ENCODE assay signal across 9 cellular contexts in the genomic region with DNA sequence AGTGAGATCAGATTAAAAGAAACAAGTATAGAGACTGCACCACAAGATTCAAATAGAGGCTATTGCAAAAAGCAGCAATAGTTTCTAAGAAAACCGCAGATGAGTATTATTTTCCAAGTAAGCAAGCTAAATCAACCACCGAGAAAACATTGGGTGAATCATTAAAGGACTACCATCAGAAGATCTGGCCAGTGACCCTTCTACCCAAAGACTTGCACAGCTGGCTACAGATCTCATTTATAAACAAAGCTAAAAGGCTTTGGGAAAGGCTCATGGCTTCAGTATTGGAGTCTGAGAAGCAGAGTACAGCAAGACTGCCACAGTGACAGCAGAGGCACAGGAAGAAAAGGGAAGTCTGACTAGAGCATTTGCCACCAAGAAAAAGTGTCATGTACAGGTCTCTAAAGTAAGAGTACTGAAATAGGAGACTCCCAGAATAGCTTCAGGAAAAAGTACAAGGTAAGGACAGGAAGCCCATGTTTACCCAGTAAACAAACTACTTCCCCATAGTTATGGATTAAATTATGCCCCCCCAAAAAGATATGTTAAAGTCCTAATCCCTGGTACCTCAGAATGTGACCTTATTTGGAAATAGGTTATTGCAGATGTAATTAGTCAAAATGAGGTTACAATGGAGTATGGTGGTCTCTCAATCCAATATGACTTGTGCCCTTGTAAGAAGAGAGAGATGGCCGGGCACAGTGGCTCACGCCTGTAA. TPM values are rescaled to one million over a fixed set of nuclear protein-coding genes. Genes with fewer than 3 reads are reported as not detected.
A peak's percentile ranks its signal among the peaks of the same experiment; 100 is the strongest.
DNase-seq lines count a peak whose midpoint lies in the region; ATAC-seq and TF ChIP-seq lines count a peak whose summit lies in the region.
"Had no signal": no experiment of that assay in that cellular context is flagged by ENCODE, and none has a peak within 500 bp of the region (broad histone marks: within the 10 kb centered on the region; RNA-seq: fewer than 3 reads in every experiment).

No MANE protein-coding gene starts in this region.

- CTCF ChIA-PET in Calu3 (lab: Charles Lee), result interaction anchor here (1.6 kb wide), 1 partner anchor 39 kb away, joined by 6 read pairs; a partner anchor contains a TSS

- TF ChIP-seq POLR2A in breast epithelium (IDR thresholded peaks at IDR 0.05), result no peak

- BruUV-seq in Calu3 (replicated peaks; lab: Mats Ljungman, UMichigan), result no TSS peak

- peaks cover 29% of the 10 kb centered on the region for H3K4me1 Mint-ChIP-seq in Calu3 (ENCODE audit: low read depth, unreplicated experiment)
- H3K4me1 Mint-ChIP-seq in endodermal cell, result no peaks in the 10 kb centered on the region

- H3K4me3 ChIP-seq in adipocyte (ENCODE audit: low read length), result no peak overlapping the region
- H3K4me3 ChIP-seq in breast epithelium, result no peak overlapping the region
- H3K4me3 ChIP-seq in endodermal cell (ENCODE audit: low read length), result no peak overlapping the region
- H3K4me3 ChIP-seq: K562 had no signal

- H3K27me3 Mint-ChIP-seq in Calu3 (ENCODE audit: unreplicated experiment) (no peaks in the 10 kb centered on the region), endodermal cell (ENCODE audit: insufficient read depth) (no peaks in the 10 kb centered on the region)

- H3K27me3 ChIP-seq in adipocyte (replicated peaks; ENCODE audit: control insufficient read depth, insufficient read depth, low read length) (no peaks in the 10 kb centered on the region), breast epithelium (no peaks in the 10 kb centered on the region), endodermal cell (ENCODE audit: control insufficient read depth, insufficient read depth, low read length, poor library complexity, severe bottlenecking) (no peaks in the 10 kb centered on the region)

- H3K36me3 ChIP-seq in adipocyte (ENCODE audit: control insufficient read depth, insufficient read depth, low read length, severe bottlenecking), result no peaks in the 10 kb centered on the region
- no peaks in the 10 kb centered on the region for H3K36me3 ChIP-seq in breast epithelium
- no peaks in the 10 kb centered on the region for H3K36me3 ChIP-seq in endodermal cell (ENCODE audit: control insufficient read depth, insufficient read depth, low read length)

- H3K4me1 ChIP-seq in adipocyte (ENCODE audit: control insufficient read depth, insufficient read depth, low read length) (peaks cover 2% of the 10 kb centered on the region), breast epithelium (no peaks in the 10 kb centered on the region), endodermal cell (ENCODE audit: control insufficient read depth, insufficient read depth, low read length) (no peaks in the 10 kb centered on the region)

- DNase-seq in Calu3 (no peak), adipocyte (ENCODE audit: low read depth) (peak; percentile 14), breast epithelium (ENCODE audit: low spot score in 2 of 2) (no peak), endodermal cell (no peak), foreskin melanocyte (no peak)
- no peak for DNase-seq in stimulated activated CD4-positive, alpha-beta T cell treated with anti-CD3 and anti-CD28 coated beads, Interleukin-4, amount 100 ng/mL, for 24 hours

- H3K9ac ChIP-seq in adipocyte (ENCODE audit: low read length) (no peak overlapping the region), endodermal cell (ENCODE audit: extremely low read depth, low read length, poor library complexity, severe bottlenecking) (no peak overlapping the region)

- peaks cover 8% of the 10 kb centered on the region for H3K9me3 ChIP-seq in adipocyte (ENCODE audit: control insufficient read depth, low read length)
- no peaks in the 10 kb centered on the region for H3K9me3 ChIP-seq in breast epithelium
- peaks cover 13% of the 10 kb centered on the region for H3K9me3 ChIP-seq in endodermal cell (ENCODE audit: control insufficient read depth, low read length)

- TF ChIP-seq CTCF in Calu3 (IDR thresholded peaks at IDR 0.05; ENCODE audit: unreplicated experiment) (no peak), breast epithelium (IDR thresholded peaks at IDR 0.05) (no peak), endodermal cell (conservative IDR thresholded peaks at IDR 0.05) (no peak)

- H3K27ac ChIP-seq in breast epithelium, result no peak overlapping the region
- H3K27ac ChIP-seq in endodermal cell (ENCODE audit: low read depth, low read length), result no peak overlapping the region

- H3K4me3 Mint-ChIP-seq in Calu3 (ENCODE audit: low read depth, unreplicated experiment) (peak overlapping the region; percentile 44), endodermal cell (no peak overlapping the region)

- H3K9me3 Mint-ChIP-seq in Calu3 (ENCODE audit: low read depth, unreplicated experiment), result peaks cover 11% of the 10 kb centered on the region
- peaks cover 10% of the 10 kb centered on the region for H3K9me3 Mint-ChIP-seq in endodermal cell

- peak overlapping the region; percentile 76 for H3K27ac Mint-ChIP-seq in Calu3 (ENCODE audit: unreplicated experiment)
- H3K27ac Mint-ChIP-seq in endodermal cell, result no peak overlapping the region

- H3K36me3 Mint-ChIP-seq in Calu3 (ENCODE audit: insufficient read depth, unreplicated experiment), result peaks cover 9% of the 10 kb centered on the region
- no peaks in the 10 kb centered on the region for H3K36me3 Mint-ChIP-seq in endodermal cell (ENCODE audit: low read depth)

- ATAC-seq in GM19468 (IDR thresholded peaks at IDR 0.05; ENCODE audit: extremely low read depth, unreplicated experiment) (peak; percentile 95), HG03135 (IDR thresholded peaks at IDR 0.05; ENCODE audit: unreplicated experiment) (peak; percentile 93)
- ATAC-seq: K562 had no signal

- 94 to 96% methylated on average over 2 to 4 of the region's 4 CpGs for WGBS in endodermal cell (ENCODE audit: insufficient coverage in 1 of 2, insufficient read length in 1 of 2), 2 experiments

- intact Hi-C loops in Calu3 (cut with micrococcal nuclease; ENCODE audit: unreplicated experiment) (loop anchor here (5.0 kb wide), 1 partner anchor 39 kb away; a partner anchor contains a TSS), breast epithelium (cut with DNase I; ENCODE audit: low total_unique reads) (no loop called here)

RNA-seq across cellular contexts. Expression of a gene that starts 19.0 kb away (rescaled TPM):
- total RNA-seq in Calu3 (2022) (41.5 and 41.8 TPM in 2 replicates), breast epithelium (10 to 100 TPM; 19.2 to 75.1 (median 24.5) TPM), endodermal cell (1 to 10 TPM in 1 of 2 donors, under 1 TPM in 1; 0.66 to 3.8 TPM)
- 3.7 TPM for polyA plus RNA-seq in endodermal cell (2013, experiment 1 of 2)
- 2.5 TPM for polyA plus RNA-seq in endodermal cell (2013, experiment 2 of 2)

RNA-seq across cellular contexts. Expression of a gene that starts 38.3 kb away (rescaled TPM):
- total RNA-seq in Calu3 (2022) (38.5 and 38.7 TPM in 2 replicates), breast epithelium (10 to 100 TPM; 14.4 to 81.9 (median 22.1) TPM), endodermal cell (10 to 100 TPM in 1 of 2 donors, 1 to 10 TPM in 1; 4.0 to 11.0 TPM)
- 3.0 TPM for polyA plus RNA-seq in endodermal cell (2013, experiment 1 of 2)
- 1.8 TPM for polyA plus RNA-seq in endodermal cell (2013, experiment 2 of 2)
